2 cellular contexts compared by ENCODE assay signal in genomic region chr5:150613991-150614650, GRCh38.
TF ChIP-seq lines count a peak whose summit lies in the region.

No MANE protein-coding gene starts in this region.

TF ChIP-seq in HCT116, 20 proteins besides CTCF, POLR2A, EP300 and RAD21:
- TF ChIP-seq SIN3A (IDR thresholded peaks at IDR 0.05; ENCODE audit: low read depth) (no peak), EZH2 (IDR thresholded peaks at IDR 0.05) (no peak), TCF7L2 (IDR thresholded peaks at IDR 0.05; ENCODE audit: borderline replicate concordance, extremely low read depth, insufficient read depth, insufficient read length) (no peak), POLR2AphosphoS5 (IDR thresholded peaks at IDR 0.05; ENCODE audit: low read depth, low read length) (no peak), ZFX (IDR thresholded peaks at IDR 0.05) (no peak), YY1 (IDR thresholded peaks at IDR 0.05; ENCODE audit: extremely low read depth, insufficient replicate concordance, low read depth, low read length) (no peak), SRF (IDR thresholded peaks at IDR 0.05; ENCODE audit: low read depth) (no peak), ZBTB33 (IDR thresholded peaks at IDR 0.05; ENCODE audit: extremely low read depth, insufficient replicate concordance, low read length) (no peak), EGR1 (IDR thresholded peaks at IDR 0.05; ENCODE audit: low read depth) (no peak), SP1 (IDR thresholded peaks at IDR 0.05; ENCODE audit: low read depth) (no peak), JUND (IDR thresholded peaks at IDR 0.05) (no peak)
- TF ChIP-seq, protein P1, sequence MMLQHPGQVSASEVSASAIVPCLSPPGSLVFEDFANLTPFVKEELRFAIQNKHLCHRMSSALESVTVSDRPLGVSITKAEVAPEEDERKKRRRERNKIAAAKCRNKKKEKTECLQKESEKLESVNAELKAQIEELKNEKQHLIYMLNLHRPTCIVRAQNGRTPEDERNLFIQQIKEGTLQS (IDR thresholded peaks at IDR 0.05) = no peak
- TF ChIP-seq, protein P2, sequence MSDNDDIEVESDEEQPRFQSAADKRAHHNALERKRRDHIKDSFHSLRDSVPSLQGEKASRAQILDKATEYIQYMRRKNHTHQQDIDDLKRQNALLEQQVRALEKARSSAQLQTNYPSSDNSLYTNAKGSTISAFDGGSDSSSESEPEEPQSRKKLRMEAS (IDR thresholded peaks at IDR 0.05) = no peak

TF ChIP-seq in K562, 482 proteins besides CTCF, POLR2A, EP300 and RAD21:
- TF ChIP-seq LCOR (CRISPR knock-in tag; IDR thresholded peaks at IDR 0.05) (no peak), TAF15 (IDR thresholded peaks at IDR 0.05; ENCODE audit: low read depth, low read length) (no peak), MTA2 (IDR thresholded peaks at IDR 0.05; ENCODE audit: low read depth) (no peak), ZNF431 (CRISPR knock-in tag; IDR thresholded peaks at IDR 0.05) (no peak)
- TF ChIP-seq, protein P3, sequence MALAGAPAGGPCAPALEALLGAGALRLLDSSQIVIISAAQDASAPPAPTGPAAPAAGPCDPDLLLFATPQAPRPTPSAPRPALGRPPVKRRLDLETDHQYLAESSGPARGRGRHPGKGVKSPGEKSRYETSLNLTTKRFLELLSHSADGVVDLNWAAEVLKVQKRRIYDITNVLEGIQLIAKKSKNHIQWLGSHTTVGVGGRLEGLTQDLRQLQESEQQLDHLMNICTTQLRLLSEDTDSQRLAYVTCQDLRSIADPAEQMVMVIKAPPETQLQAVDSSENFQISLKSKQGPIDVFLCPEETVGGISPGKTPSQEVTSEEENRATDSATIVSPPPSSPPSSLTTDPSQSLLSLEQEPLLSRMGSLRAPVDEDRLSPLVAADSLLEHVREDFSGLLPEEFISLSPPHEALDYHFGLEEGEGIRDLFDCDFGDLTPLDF (CRISPR knock-in tag; IDR thresholded peaks at IDR 0.05) = no peak
